8 cellular contexts compared by ENCODE assay signal in the genomic region with DNA sequence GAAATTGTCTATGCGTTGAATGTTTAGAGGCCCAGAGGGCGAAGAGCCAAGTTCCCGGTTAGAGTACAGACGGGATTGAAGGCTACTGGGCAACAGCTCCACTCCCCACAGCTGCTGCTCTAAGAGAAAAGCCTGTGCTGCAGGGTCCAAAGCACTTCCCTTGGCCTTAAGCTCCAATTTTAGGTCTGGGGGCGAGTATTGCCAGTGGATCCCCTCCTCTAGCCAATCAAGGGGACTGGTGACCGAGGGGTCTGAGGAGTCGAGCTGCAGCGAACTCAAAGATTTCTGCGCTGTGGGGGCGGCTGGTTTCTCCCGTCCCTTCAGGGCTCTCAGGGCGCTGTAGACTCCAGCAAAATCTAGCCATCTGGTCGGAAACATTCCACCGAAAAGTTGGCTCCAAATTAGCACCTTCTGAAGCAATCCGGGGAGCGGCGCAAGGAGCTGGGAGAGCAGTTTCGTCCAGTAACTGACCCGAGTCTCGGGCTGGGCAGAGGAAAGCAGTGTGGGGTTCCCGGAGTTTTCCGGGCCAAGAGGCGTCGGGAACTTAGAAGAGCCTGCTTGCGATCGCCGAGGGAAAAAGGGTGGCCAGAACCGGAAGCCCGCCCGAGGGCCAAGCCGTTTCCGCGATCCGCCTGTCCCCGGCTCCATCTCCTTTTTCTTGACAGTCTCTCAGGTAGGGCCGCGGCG. TPM values are rescaled to one million over a fixed set of nuclear protein-coding genes. Genes with fewer than 3 reads are reported as not detected.
DNase-seq lines count a peak whose midpoint lies in the region; ATAC-seq and TF ChIP-seq lines count a peak whose summit lies in the region.

No MANE protein-coding gene starts in this region.

- peak; percentile 34 to 43 for DNase-seq in Caco-2
- DNase-seq in SJSA1 (ENCODE audit: low read depth in 1 of 2, low spot score in 2 of 2), result peak in 1 of 2 experiments; percentile 46
- DNase-seq in mammary epithelial cell, result peak; percentile 36
- DNase-seq in islet precursor cell, result peak; percentile 73
- peak; percentile 12 for DNase-seq in stimulated activated CD4-positive, alpha-beta T cell treated with anti-CD3 and anti-CD28 coated beads, Interleukin-1b, Interleukin-23, amount 100 ng/mL, for 48 hours
- no peak for DNase-seq in GM19238 (ENCODE audit: insufficient read length, low spot score)

- intact Hi-C loops in Caco-2 (cut with micrococcal nuclease; ENCODE audit: unreplicated experiment) (loop anchor here (1.0 kb wide), 1 partner anchor 12 kb away; no protein-coding TSS in a partner anchor), mammary epithelial cell (cut with micrococcal nuclease) (loop anchor here (1.0 kb wide), 2 partner anchors 83 to 92 kb away; a partner anchor contains a TSS)

- WGBS in mammary epithelial cell (ENCODE audit: low coverage, missing lambda C conversion rate), result 2% methylated on average over 32 of the region's 38 CpGs

- no peaks in the 10 kb centered on the region for H3K27me3 ChIP-seq in Caco-2 (replicated peaks; ENCODE audit: control insufficient read depth, insufficient read depth, low read length)
- no peaks in the 10 kb centered on the region for H3K27me3 ChIP-seq in SJSA1 (replicated peaks)
- no peaks in the 10 kb centered on the region for H3K27me3 ChIP-seq in mammary epithelial cell (ENCODE audit: insufficient read depth, low read length)

- peak overlapping the region; percentile 94 for H3K4me2 ChIP-seq in mammary epithelial cell (ENCODE audit: insufficient read depth, low read depth, low read length)

- peaks cover 57% of the 10 kb centered on the region for H3K79me2 ChIP-seq in mammary epithelial cell (ENCODE audit: insufficient read depth, low read length)

- H3K36me3 Mint-ChIP-seq in Caco-2 (ENCODE audit: insufficient read depth, unreplicated experiment), result peaks cover 59% of the 10 kb centered on the region

- TF ChIP-seq CTCF in Caco-2 (IDR thresholded peaks at IDR 0.05; ENCODE audit: insufficient read depth in 1 of 2, low read depth in 1 of 2, low read length in 1 of 2, severe bottlenecking in 1 of 2, unreplicated experiment in 1 of 2), result no peak
- no peak for TF ChIP-seq CTCF in mammary epithelial cell (conservative IDR thresholded peaks at IDR 0.05 in 1 of 2, IDR thresholded peaks at IDR 0.05 in 1 of 2; ENCODE audit: extremely low read depth in 1 of 2, insufficient read depth in 1 of 2, low read depth in 1 of 2, low read length in 2 of 2)

- H3K4me3 ChIP-seq in Caco-2 (ENCODE audit: low read depth, low read length) (peak overlapping the region; percentile 100), SJSA1 (peak overlapping the region; percentile 89), mammary epithelial cell (replicated peaks in 1 of 3; ENCODE audit: insufficient read depth in 1 of 3, low read depth in 2 of 3, low read length in 3 of 3) (peak overlapping the region; percentile 64 to 99 (median 85))

- H3K27me3 Mint-ChIP-seq in Caco-2 (ENCODE audit: insufficient read depth, unreplicated experiment), result no peaks in the 10 kb centered on the region

- BruUV-seq in Caco-2 (replicated peaks; lab: Mats Ljungman, UMichigan) (TSS peak; percentile 32), mammary epithelial cell (replicated peaks; lab: Mats Ljungman, UMichigan) (no TSS peak)

- in situ Hi-C loops in mammary epithelial cell (cut with MboI; ENCODE audit: low sequenced_read_pairs in 2 of 2), result no loop called here

- peak overlapping the region; percentile 99 for H3K9ac ChIP-seq in mammary epithelial cell (ENCODE audit: insufficient read depth, low read length)

- no peaks in the 10 kb centered on the region for H3K9me3 Mint-ChIP-seq in Caco-2 (ENCODE audit: unreplicated experiment)

- peaks cover 29% of the 10 kb centered on the region for H4K20me1 ChIP-seq in mammary epithelial cell (ENCODE audit: insufficient read depth, low read length)

- H3K9me3 ChIP-seq in Caco-2 (no peaks in the 10 kb centered on the region), SJSA1 (replicated peaks) (no peaks in the 10 kb centered on the region), mammary epithelial cell (replicated peaks; ENCODE audit: insufficient read depth, low read length) (no peaks in the 10 kb centered on the region)

- peak; percentile 34 for ATAC-seq in GM19023 (IDR thresholded peaks at IDR 0.05; ENCODE audit: unreplicated experiment)
- ATAC-seq in HG03139 (IDR thresholded peaks at IDR 0.05; ENCODE audit: unreplicated experiment), result peak; percentile 27

- CTCF ChIA-PET in Caco-2 (lab: Charles Lee) (interaction anchor here (0.6 to 2.1 kb wide), 4 partner anchors 12 to 33 kb away, joined by 3 to 8 read pairs (median 6); no protein-coding TSS in a partner anchor), mammary epithelial cell (lab: Charles Lee; ENCODE audit: low non-redundant PET) (no interaction called here)

- peak overlapping the region; percentile 86 for H3K4me3 Mint-ChIP-seq in Caco-2 (ENCODE audit: unreplicated experiment)

- no peaks in the 10 kb centered on the region for H3K4me1 Mint-ChIP-seq in Caco-2 (ENCODE audit: low read depth, unreplicated experiment)

- H3K36me3 ChIP-seq in Caco-2 (ENCODE audit: control insufficient read depth, insufficient read depth, low read length) (peaks cover 2% of the 10 kb centered on the region; the same call in 1 of the 2 replicates), SJSA1 (peaks cover 51% of the 10 kb centered on the region), mammary epithelial cell (ENCODE audit: insufficient read depth, low read length) (peaks cover under 1% of the 10 kb centered on the region)

- peak overlapping the region; percentile 71 for H2AFZ ChIP-seq in mammary epithelial cell (ENCODE audit: low read depth, low read length)

- POLR2A ChIA-PET in Caco-2 (lab: Charles Lee), result interaction anchor here (0.8 kb wide), 1 partner anchor 197 kb away, joined by 3 read pairs; a partner anchor contains a TSS

- peak overlapping the region; percentile 90 for H3K27ac Mint-ChIP-seq in Caco-2 (ENCODE audit: unreplicated experiment)

- H3K27ac ChIP-seq in SJSA1, result peak overlapping the region; percentile 90
- H3K27ac ChIP-seq in mammary epithelial cell (ENCODE audit: insufficient read depth, low read depth, low read length), result peak overlapping the region; percentile 99

- dilution Hi-C loops in mammary epithelial cell (cut with HindIII; ENCODE audit: low sequenced_read_pairs), result no loop called here

- H3K4me1 ChIP-seq in Caco-2, result peaks cover 9% of the 10 kb centered on the region
- H3K4me1 ChIP-seq in SJSA1 (replicated peaks), result peaks cover 4% of the 10 kb centered on the region
- peaks cover 17% of the 10 kb centered on the region for H3K4me1 ChIP-seq in mammary epithelial cell (ENCODE audit: insufficient read depth, low read length)

RNA-seq across cellular contexts. Expression of a gene that starts 0.7 kb away (rescaled TPM):
- total RNA-seq in Caco-2 (2022), result 46.3 and 48.4 TPM in 2 replicates
- 20.9 and 25.5 TPM in 2 replicates for total RNA-seq in SJSA1 (2014; rRNA removed; shearing (Covaris generic))
- total RNA-seq in mammary epithelial cell, result 10 to 100 TPM; 33.4 to 37.5 TPM
- polyA plus RNA-seq in mammary epithelial cell, result 20.1 TPM
- 41.7 TPM for polyA minus RNA-seq in mammary epithelial cell

RNA-seq across cellular contexts. Expression of a gene that starts 51.2 kb away (rescaled TPM):
- total RNA-seq in Caco-2 (2022) (18.8 and 21.8 TPM in 2 replicates), mammary epithelial cell (10 to 100 TPM in 1 of 2 donors, 1 to 10 TPM in 1; 4.8 to 11.8 TPM)
- 0.16 and 0.76 TPM in 2 replicates for total RNA-seq in SJSA1 (2014; rRNA removed; shearing (Covaris generic))
- 7.4 TPM for polyA plus RNA-seq in mammary epithelial cell
- 11.8 TPM for polyA minus RNA-seq in mammary epithelial cell
